16 cellular contexts compared by ENCODE assay signal in genomic region chr9:98745470-98745869, GRCh38. TPM values are rescaled to one million over a fixed set of nuclear protein-coding genes. Genes with fewer than 3 reads are reported as not detected.
A peak's percentile ranks its signal among the peaks of the same experiment; 100 is the strongest.
DNase-seq lines count a peak whose midpoint lies in the region; ATAC-seq and TF ChIP-seq lines count a peak whose summit lies in the region.
"Had no signal": no experiment of that assay in that cellular context is flagged by ENCODE, and none has a peak within 500 bp of the region (broad histone marks: within the 10 kb centered on the region; RNA-seq: fewer than 3 reads in every experiment).

No MANE protein-coding gene starts in this region.

- peak; percentile 56 for ATAC-seq in body of pancreas
- ATAC-seq in GM19397 (IDR thresholded peaks at IDR 0.05; ENCODE audit: unreplicated experiment), result no peak

- 34% methylated on average over 7 of the region's 7 CpGs for WGBS in body of pancreas, 2 donors

- TF ChIP-seq POLR2A in body of pancreas (IDR thresholded peaks at IDR 0.05), result no peak

- no peaks in the 10 kb centered on the region for H3K27me3 ChIP-seq in body of pancreas
- H3K27me3 ChIP-seq: BLaER1 treated with 17β-estradiol and CSF1 and Interleukin-3, amounts not matched to agents 10 nM and 100 nM had no signal

- H3K4me1 ChIP-seq in body of pancreas, result peaks cover 9% of the 10 kb centered on the region

- no peaks in the 10 kb centered on the region for H3K9me3 ChIP-seq in body of pancreas
- H3K9me3 ChIP-seq: BLaER1 treated with 17β-estradiol and CSF1 and Interleukin-3, amounts not matched to agents 10 nM and 100 nM had no signal

- DNase-seq in NCI-H2171 treated with DMSO at 0.1 percent for 48 hours (lab: John Stamatoyannopoulos, UW) (peak; percentile 53), NCI-H2171 (lab: John Stamatoyannopoulos, UW) (no peak), NCI-H82 (lab: John Stamatoyannopoulos, UW) (peak; percentile 86), body of pancreas (peak; percentile 37 to 76 (median 63)), retina (peak; percentile 16), ureter (ENCODE audit: low spot score) (no peak)
- no peak for DNase-seq in NK-92 treated with Interleukin-12 subunit alpha and Interleukin-12 subunit beta, amount 100 ng/mL, for 24 hours (lab: John Stamatoyannopoulos, UW)
- DNase-seq: AML-193; CD4-positive, CD25-positive, alpha-beta regulatory T cell; DMS79; GOT3; H9 had no signal

- H3K36me3 ChIP-seq in body of pancreas (replicated peaks in 1 of 2; ENCODE audit: insufficient read depth in 1 of 2, low read depth in 2 of 2), result no peaks in the 10 kb centered on the region

- peak in 4 of 7 experiments; percentile 20 to 44 (median 34) for TF ChIP-seq CTCF in body of pancreas (IDR thresholded peaks at IDR 0.05)

- no peak overlapping the region for H3K4me3 ChIP-seq in body of pancreas
- H3K4me3 ChIP-seq: BLaER1 treated with 17β-estradiol and CSF1 and Interleukin-3, amounts not matched to agents 10 nM and 100 nM had no signal

- H3K27ac ChIP-seq in body of pancreas, result no peak overlapping the region
- H3K27ac ChIP-seq: 22Rv1; BLaER1 treated with 17β-estradiol and CSF1 and Interleukin-3, amounts not matched to agents 10 nM and 100 nM had no signal

- intact Hi-C loops in body of pancreas (cut with DNase I), result no loop called here

RNA-seq across cellular contexts. Expression of gene GABBR2, which starts 36.7 kb away (rescaled TPM):
- total RNA-seq in body of pancreas (not detected), ureter (12.2 TPM)
- total RNA-seq: A673; CD4-positive, CD25-positive, alpha-beta regulatory T cell had no signal

RNA-seq across cellular contexts. Expression of gene ANKS6, which starts 50.9 kb away (rescaled TPM):
- 10 to 100 TPM; 13.2 to 32.0 TPM for total RNA-seq in body of pancreas
- 38.1 TPM for total RNA-seq in ureter

Comparison
In these comparisons a context has a peak if more than half of its experiments do, and no peak if none do; other contexts are left out.
1. DNase-seq: peak in NCI-H2171 treated with DMSO at 0.1 percent for 48 hours (single experiment), NCI-H82 (single experiment), body of pancreas (4 of 4) and retina (single experiment); none in NCI-H2171 (single experiment), NK-92 treated with Interleukin-12 subunit alpha and Interleukin-12 subunit beta, amount 100 ng/mL, for 24 hours (single experiment) and ureter (single experiment).